ENCODE assay signal across 30 cellular contexts in the genomic region with DNA sequence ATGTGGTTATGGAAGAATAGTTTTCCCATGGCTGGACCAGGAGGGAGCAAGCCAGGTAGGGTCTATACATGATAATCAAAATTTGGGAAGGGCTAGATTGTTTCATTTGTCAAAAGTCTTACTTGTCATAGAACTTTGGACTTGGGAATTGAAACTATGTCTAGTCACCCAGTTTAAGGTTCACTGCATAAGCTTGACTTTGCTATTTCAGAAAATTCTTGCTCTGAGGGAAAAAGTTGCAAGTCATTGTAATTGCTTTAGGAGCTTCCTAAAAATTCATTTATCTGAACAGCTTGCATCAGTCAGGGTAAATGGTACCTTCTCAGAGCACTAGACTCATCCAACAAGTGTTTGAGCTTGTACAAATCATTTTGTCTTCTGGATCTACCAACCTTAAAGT.
DNase-seq lines count a peak whose midpoint lies in the region; ATAC-seq lines count a peak whose summit lies in the region.
"Had no signal": no experiment of that assay in that cellular context is flagged by ENCODE, and none has a peak within 500 bp of the region (broad histone marks: within the 10 kb centered on the region; RNA-seq: fewer than 3 reads in every experiment).

No MANE protein-coding gene starts in this region.

- no peak for ATAC-seq in HG03135 (IDR thresholded peaks at IDR 0.05; ENCODE audit: unreplicated experiment)
- no peak for ATAC-seq in HG03108 (IDR thresholded peaks at IDR 0.05; ENCODE audit: unreplicated experiment)
- ATAC-seq: activated CD8-positive, alpha-beta memory T cell treated with anti-CD3 and anti-CD28 coated beads, Interleukin-2, amount 10 ng/mL, durations not matched to agents 7 days and 5 days; activated naive CD8-positive, alpha-beta T cell treated with anti-CD3 and anti-CD28 coated beads, Interleukin-2, amount 50 U/mL, for 24 hours; activated T-cell treated with anti-CD3 and anti-CD28 coated beads, Interleukin-2, amount 50 U/mL, for 72 hours; GM12878; naive thymus-derived CD4-positive, alpha-beta T cell; sciatic nerve had no signal

- H3K27ac ChIP-seq in epithelial cell of prostate: peak overlapping the region; percentile 46
- H3K27ac ChIP-seq: body of pancreas, esophagus squamous epithelium, neutrophil, thyroid gland, uterus had no signal

- in situ Hi-C loops in ACHN (cut with HindIII; ENCODE audit: low pct_ligation_motif_present, low pct_unique_long_range_greater_than_20kb, low sequenced_read_pairs): no loop called here

- peak; percentile 2 for DNase-seq in ACHN
- DNase-seq in NOMO-1 (lab: John Stamatoyannopoulos, UW; ENCODE audit: unreplicated experiment in 2 of 2): peak; percentile 10 to 61
- DNase-seq in epithelial cell of prostate (ENCODE audit: low read depth, low spot score): no peak
- peak; percentile 38 for DNase-seq in kidney tubule cell (ENCODE audit: low spot score)
- no peak for DNase-seq in DMS53 treated with DMSO at 0.1 percent for 48 hours (lab: John Stamatoyannopoulos, UW; ENCODE audit: unreplicated experiment)
- no peak for DNase-seq in COR-L47 (lab: John Stamatoyannopoulos, UW)
- DNase-seq: activated CD4-positive, CD25-positive, alpha-beta regulatory T cell; activated CD8-positive, alpha-beta memory T cell treated with anti-CD3 and anti-CD28 coated beads, Interleukin-2, amount 10 ng/mL, durations not matched to agents 7 days and 5 days; activated naive CD4-positive, alpha-beta T cell; activated naive CD8-positive, alpha-beta T cell treated with anti-CD3 and anti-CD28 coated beads, Interleukin-2, amount 50 U/mL, for 24 hours; activated T-cell treated with anti-CD3 and anti-CD28 coated beads, Interleukin-2, amount 50 U/mL, for 72 hours; body of pancreas; CD4-positive, alpha-beta T cell; esophagus squamous epithelium; H9; hypothalamus; immature natural killer cell; naive thymus-derived CD4-positive, alpha-beta T cell; NCI-H1092; NCI-H1694; NCI-H446; NCI-H774; stimulated activated CD4-positive, alpha-beta T cell treated with anti-CD3 and anti-CD28 coated beads, Interleukin-4, amount 100 ng/mL, for 1 hour; thyroid gland; uterus had no signal

Comparison
In these comparisons a context has a peak if more than half of its experiments do, and no peak if none do; other contexts are left out.
1. DNase-seq: peak in ACHN (single experiment), NOMO-1 (2 of 2) and kidney tubule cell (single experiment); none in epithelial cell of prostate (single experiment), DMS53 treated with DMSO at 0.1 percent for 48 hours (single experiment) and COR-L47 (single experiment).